ENCODE assay signal across 35 cellular contexts in genomic region chr7:90190995-90191394, GRCh38.
"Had no signal": no experiment of that assay in that cellular context is flagged by ENCODE, and none has a peak within 500 bp of the region (broad histone marks: within the 10 kb centered on the region; RNA-seq: fewer than 3 reads in every experiment).

No MANE protein-coding gene starts in this region.

- H3K9me3 ChIP-seq: MG63 had no signal

- H3K27me3 ChIP-seq: MG63 had no signal

- H3K4me3 ChIP-seq: MG63 had no signal

- H3K9ac ChIP-seq: KMS-11 had no signal

- DNase-seq: Karpas-422, Kasumi-1, KG1, MG63, MM.1S, MV-4-11, NCI-H1048, NCI-H1092, NCI-H1092 treated with DMSO at 0.1 percent for 48 hours, NCI-H1105, NCI-H1105 treated with DMSO at 0.1 percent for 48 hours, NCI-H1417, NCI-H1417 treated with DMSO at 0.1 percent for 48 hours, NCI-H1436, NCI-H1436 treated with DMSO at 0.1 percent for 48 hours, NCI-H146, NCI-H1694, NCI-H1694 treated with DMSO at 0.1 percent for 48 hours, NCI-H187, NCI-H187 treated with DMSO at 0.1 percent for 48 hours, NCI-H1930, NCI-H2029, NCI-H2029 treated with DMSO at 0.1 percent for 48 hours, NCI-H2081, NCI-H2081 treated with DMSO at 0.1 percent for 48 hours, NCI-H2107, NCI-H2171, NCI-H2171 treated with DMSO at 0.1 percent for 48 hours, NCI-H2227 treated with DMSO at 0.1 percent for 48 hours, NCI-H226, NCI-H345, NCI-H446, NCI-H446 treated with DMSO at 0.1 percent for 48 hours, NCI-H510A had no signal

- H3K36me3 ChIP-seq: MG63 had no signal

- H3K27ac ChIP-seq: KMS-11 had no signal

- H3K4me2 ChIP-seq: KMS-11 had no signal
